In genomic region chr11:9386086-9386485, GRCh38 we compare ENCODE assay signal across 10 cellular contexts. TPM values are rescaled to one million over a fixed set of nuclear protein-coding genes. Genes with fewer than 3 reads are reported as not detected.
DNase-seq lines count a peak whose midpoint lies in the region; ATAC-seq, FAIRE-seq and TF ChIP-seq lines count a peak whose summit lies in the region.
"Had no signal": no experiment of that assay in that cellular context is flagged by ENCODE, and none has a peak within 500 bp of the region (broad histone marks: within the 10 kb centered on the region; RNA-seq: fewer than 3 reads in every experiment).

No MANE protein-coding gene starts in this region.

- H3K4me1 ChIP-seq in cardiac muscle cell (ENCODE audit: low read depth) (peaks cover 22% of the 10 kb centered on the region), adipocyte (ENCODE audit: control insufficient read depth, insufficient read depth, low read length) (peaks cover 23% of the 10 kb centered on the region), kidney (ENCODE audit: control insufficient read depth in 1 of 2, insufficient read depth in 1 of 2, low read depth in 1 of 2, low read length in 2 of 2) (peaks cover 0 to 3% of the 10 kb centered on the region in 2 donors), upper lobe of left lung (peaks cover 22 to 39% (median 28%) of the 10 kb centered on the region in 4 donors)

- ATAC-seq in left cardiac atrium: no peak
- no peak for ATAC-seq in upper lobe of left lung (ENCODE audit: low FRiP score in 2 of 2)
- no peak for ATAC-seq in HG02763 (IDR thresholded peaks at IDR 0.05; ENCODE audit: unreplicated experiment)

- peak overlapping the region; percentile 91 for H3K27ac ChIP-seq in cardiac muscle cell
- H3K27ac ChIP-seq in kidney (ENCODE audit: low read depth in 2 of 2, low read length in 2 of 2): no peak overlapping the region
- H3K27ac ChIP-seq in upper lobe of left lung: peak overlapping the region in 3 of 4 donors; percentile 93 to 98 (median 93)

- H3K36me3 ChIP-seq in cardiac muscle cell (no peaks in the 10 kb centered on the region), adipocyte (ENCODE audit: control insufficient read depth, insufficient read depth, low read length, severe bottlenecking) (peaks cover 4% of the 10 kb centered on the region), kidney (ENCODE audit: control insufficient read depth in 1 of 2, insufficient read depth in 2 of 2, low read length in 2 of 2) (no peaks in the 10 kb centered on the region), upper lobe of left lung (peaks cover 0 to 5% (median 2%) of the 10 kb centered on the region in 4 donors)

- DNase-seq in cardiac muscle cell (ENCODE audit: low read depth in 1 of 2, low spot score in 1 of 2) (no peak), left cardiac atrium (no peak), adipocyte (ENCODE audit: low read depth) (no peak), kidney (no peak), upper lobe of left lung (no peak), middle frontal gyrus (ENCODE audit: extremely low spot score, low spot score) (no peak), H4 (ENCODE audit: low spot score) (no peak)
- DNase-seq: DMS53, NCI-H510A had no signal

- intact Hi-C loops in left cardiac atrium (cut with DNase I) (loop anchor here in 1 of 2 donors (10.0 kb wide), 1 partner anchor 121 kb away; the partner anchor contains the start of gene DENND5A), kidney (cut with DNase I) (no loop called here)

- TF ChIP-seq EP300 in upper lobe of left lung (IDR thresholded peaks at IDR 0.05): no peak

- H3K27me3 ChIP-seq in cardiac muscle cell (no peaks in the 10 kb centered on the region), adipocyte (replicated peaks; ENCODE audit: control insufficient read depth, insufficient read depth, low read length) (no peaks in the 10 kb centered on the region), upper lobe of left lung (no peaks in the 10 kb centered on the region)

- no peaks in the 10 kb centered on the region for H3K9me3 ChIP-seq in cardiac muscle cell (ENCODE audit: low read depth)
- H3K9me3 ChIP-seq in adipocyte (ENCODE audit: control insufficient read depth, low read length): no peaks in the 10 kb centered on the region
- no peaks in the 10 kb centered on the region for H3K9me3 ChIP-seq in kidney (ENCODE audit: control insufficient read depth in 1 of 2, low read length in 2 of 2)
- no peaks in the 10 kb centered on the region for H3K9me3 ChIP-seq in upper lobe of left lung

- no peak for TF ChIP-seq POLR2A in upper lobe of left lung (IDR thresholded peaks at IDR 0.05)

- FAIRE-seq in kidney (lab: Jason Lieb, UNC): no peak

- peak overlapping the region; percentile 99 for H3K9ac ChIP-seq in adipocyte (ENCODE audit: low read length)
- H3K9ac ChIP-seq in kidney (ENCODE audit: low read length in 2 of 2): peak overlapping the region; percentile 39 to 94

- H3K4me3 ChIP-seq in cardiac muscle cell: peak overlapping the region; percentile 44
- H3K4me3 ChIP-seq in adipocyte (ENCODE audit: low read length): peak overlapping the region; percentile 94
- peak overlapping the region; percentile 92 to 94 for H3K4me3 ChIP-seq in kidney (ENCODE audit: low read length in 2 of 2)
- H3K4me3 ChIP-seq in upper lobe of left lung: peak overlapping the region in 3 of 4 donors; percentile 84 to 93 (median 87)

- no peak for TF ChIP-seq CTCF in cardiac muscle cell (IDR thresholded peaks at IDR 0.05; ENCODE audit: low read depth, low read length)
- TF ChIP-seq CTCF in kidney (IDR thresholded peaks at IDR 0.05; ENCODE audit: borderline replicate concordance, extremely low read depth, insufficient read depth): no peak
- no peak for TF ChIP-seq CTCF in upper lobe of left lung (IDR thresholded peaks at IDR 0.05)

- WGBS in upper lobe of left lung, 2 donors: 72 to 73% methylated on average over 2 of the region's 2 CpGs

RNA-seq across cellular contexts. Expression of gene IPO7, which starts 1.6 kb away (rescaled TPM):
- total RNA-seq in cardiac muscle cell (88.3 and 103 TPM in 2 replicates), left cardiac atrium (100 to 1,000 TPM in 1 of 2 donors, 10 to 100 TPM in 1; 92.1 to 117 TPM), kidney (109 TPM), upper lobe of left lung (100 to 1,000 TPM in 2 of 6 donors, 10 to 100 TPM in 4; 37.7 to 184 (median 94.8) TPM)
- polyA plus RNA-seq in cardiac muscle cell (10.1 and 11.2 TPM in 2 replicates), kidney (ENCODE audit: insufficient read depth, low read depth, low replicate concordance) (20.6 TPM)
- 72.0 and 88.9 TPM in 2 replicates for total RNA-seq in H4 (2014; rRNA removed; shearing (Covaris generic))

Comparison
In these comparisons a context has a peak if more than half of its experiments do, and no peak if none do; other contexts are left out.
1. H3K27ac ChIP-seq: peak in cardiac muscle cell (single experiment) and upper lobe of left lung (3 of 4); none in kidney (0 of 2).
2. H3K4me3 ChIP-seq: peak in every context shown above with its lines; median percentile 94 in adipocyte; 93 in kidney; 87 in upper lobe of left lung; 44 in cardiac muscle cell.